Comparison of ENCODE assay signal across 12 cellular contexts in the genomic region with DNA sequence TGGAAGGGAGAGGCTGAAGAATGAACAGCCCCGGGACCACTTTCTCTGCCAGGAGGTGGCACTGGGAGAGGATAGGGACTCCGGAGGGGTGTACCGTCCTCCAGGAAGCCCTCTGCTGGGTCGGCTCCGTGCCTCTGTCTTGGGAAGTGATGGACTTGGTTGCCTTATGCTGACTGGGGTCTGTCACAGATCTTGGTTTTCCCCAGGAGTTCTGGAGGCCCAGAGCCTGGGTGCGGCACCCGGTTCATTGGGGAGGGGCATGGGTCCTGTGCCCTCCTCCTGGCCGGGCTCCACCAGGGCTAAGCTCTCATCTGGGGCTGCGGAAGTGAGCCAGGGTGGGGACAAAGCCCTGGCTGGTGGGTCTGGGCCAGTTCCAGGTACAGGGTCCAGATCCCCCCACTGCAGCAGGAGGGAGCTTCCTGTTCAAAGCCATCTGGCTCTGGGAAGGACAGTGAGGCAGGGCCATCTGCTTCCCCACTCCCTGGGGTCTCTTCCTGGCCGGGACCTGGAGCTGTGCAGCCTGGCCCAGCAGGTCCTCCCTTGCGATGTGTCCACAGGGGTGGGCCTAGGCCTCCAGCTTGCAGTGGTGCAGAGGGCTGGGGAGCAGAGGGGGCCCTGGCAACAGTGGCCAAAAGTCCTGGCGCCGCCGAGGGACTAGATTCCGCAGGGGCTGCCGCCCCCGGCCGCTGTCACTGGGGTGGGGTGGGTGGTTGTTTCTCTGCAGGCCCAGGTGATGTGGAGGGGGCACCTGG. TPM values are rescaled to one million over a fixed set of nuclear protein-coding genes. Genes with fewer than 3 reads are reported as not detected.
DNase-seq lines count a peak whose midpoint lies in the region; ATAC-seq, FAIRE-seq and TF ChIP-seq lines count a peak whose summit lies in the region.
"Had no signal": no experiment of that assay in that cellular context is flagged by ENCODE, and none has a peak within 500 bp of the region (broad histone marks: within the 10 kb centered on the region; RNA-seq: fewer than 3 reads in every experiment).

No MANE protein-coding gene starts in this region.

- H3K4me1 ChIP-seq in kidney (ENCODE audit: control insufficient read depth in 1 of 2, insufficient read depth in 1 of 2, low read depth in 1 of 2, low read length in 2 of 2) = peaks cover 18 to 23% of the 10 kb centered on the region in 2 donors
- H3K4me1 ChIP-seq in stomach = peaks cover 28 to 42% (median 39%) of the 10 kb centered on the region in 4 donors

- peaks cover 7% of the 10 kb centered on the region for H3K27me3 Mint-ChIP-seq in brain
- H3K27me3 Mint-ChIP-seq: CD4-positive, alpha-beta memory T cell had no signal

- DNase-seq in H4 (ENCODE audit: low spot score) = peak; percentile 2
- DNase-seq in kidney = peak; percentile 80
- DNase-seq in stomach = no peak
- DNase-seq in NCI-H526 treated with DMSO at 0.1 percent for 48 hours (lab: John Stamatoyannopoulos, UW) = no peak
- no peak for DNase-seq in GM19239 (ENCODE audit: insufficient read length, low spot score)
- DNase-seq: GOT3; NCI-H2081; stimulated activated CD4-positive, alpha-beta T cell treated with anti-CD3 and anti-CD28 coated beads, Interleukin-12 subunit alpha, Interleukin-12 subunit beta, amount 100 ng/mL, for 4 hours had no signal

- H3K27me3 ChIP-seq in stomach = no peaks in the 10 kb centered on the region

- intact Hi-C loops in kidney (cut with DNase I) = no loop called here
- intact Hi-C loops in stomach (cut with DNase I; ENCODE audit: low total_unique reads) = no loop called here

- H3K27ac ChIP-seq in kidney (ENCODE audit: low read depth in 2 of 2, low read length in 2 of 2) (no peak overlapping the region), stomach (peak overlapping the region in 4 of 5 donors; percentile 57 to 95 (median 92))

- no peak for FAIRE-seq in kidney (lab: Jason Lieb, UNC)
- FAIRE-seq in GM19239 (lab: Jason Lieb, UNC) = no peak
- FAIRE-seq: RCC 7860 had no signal

- TF ChIP-seq POLR2A in stomach (IDR thresholded peaks at IDR 0.05) = no peak

- H3K36me3 ChIP-seq in kidney (ENCODE audit: control insufficient read depth in 1 of 2, insufficient read depth in 2 of 2, low read length in 2 of 2) (no peaks in the 10 kb centered on the region), stomach (peaks cover 0 to 5% (median 4%) of the 10 kb centered on the region in 4 donors)

- no peak for TF ChIP-seq EP300 in stomach (IDR thresholded peaks at IDR 0.05)

- peak overlapping the region in 3 of 5 experiments; percentile 58 to 75 (median 66) for H3K27ac Mint-ChIP-seq in brain

- no peak for ATAC-seq in HG03469 (IDR thresholded peaks at IDR 0.05; ENCODE audit: unreplicated experiment)

- WGBS in stomach, 5 donors = 73 to 91% (median 78%) methylated on average over 6 to 18 of the region's 18 CpGs

- peaks cover 7% of the 10 kb centered on the region for H3K36me3 Mint-ChIP-seq in brain

- H3K4me1 Mint-ChIP-seq in brain = peaks cover 35% of the 10 kb centered on the region

- no peaks in the 10 kb centered on the region for H3K9me3 ChIP-seq in kidney (ENCODE audit: control insufficient read depth in 1 of 2, low read length in 2 of 2)
- no peaks in the 10 kb centered on the region for H3K9me3 ChIP-seq in stomach

- H3K9me3 Mint-ChIP-seq in brain = peaks cover 0 to 3% (median 0%) of the 10 kb centered on the region in 5 experiments
- H3K9me3 Mint-ChIP-seq: CD4-positive, alpha-beta memory T cell had no signal

- H3K4me3 ChIP-seq in kidney (ENCODE audit: low read length in 2 of 2) (no peak overlapping the region), stomach (peak overlapping the region in 2 of 4 donors; percentile 61 to 96)

- TF ChIP-seq CTCF in brain (conservative IDR thresholded peaks at IDR 0.05) (no peak), kidney (IDR thresholded peaks at IDR 0.05; ENCODE audit: borderline replicate concordance, extremely low read depth, insufficient read depth) (no peak), stomach (IDR thresholded peaks at IDR 0.05) (no peak)

- peak overlapping the region in 2 of 5 experiments; percentile 51 to 70 for H3K4me3 Mint-ChIP-seq in brain

- H3K9ac ChIP-seq in kidney (ENCODE audit: low read length in 2 of 2) = no peak overlapping the region

RNA-seq across cellular contexts. Expression of gene AP2A2, which starts 1.1 kb away (rescaled TPM):
- 25.1 and 25.3 TPM in 2 replicates for total RNA-seq in H4 (2014; rRNA removed; shearing (Covaris generic))
- polyA plus RNA-seq in brain (ENCODE audit: insufficient read depth, low read depth, low replicate concordance) = 67.3 TPM
- total RNA-seq in kidney = 144 TPM
- polyA plus RNA-seq in kidney (ENCODE audit: insufficient read depth, low read depth, low replicate concordance) = 76.5 TPM
- total RNA-seq in stomach = 100 to 1,000 TPM in 2 of 5 donors, 10 to 100 TPM in 3; 30.3 to 350 (median 64.5) TPM
- 10 to 100 TPM; 15.0 to 19.1 (median 18.1) TPM for polyA plus RNA-seq in stomach

RNA-seq across cellular contexts. Expression of gene CHID1, which starts 14.0 kb away (rescaled TPM):
- total RNA-seq in H4 (2014; rRNA removed; shearing (Covaris generic)) = 53.1 and 65.1 TPM in 2 replicates
- polyA plus RNA-seq in brain (ENCODE audit: insufficient read depth, low read depth, low replicate concordance) (74.6 TPM), kidney (ENCODE audit: insufficient read depth, low read depth, low replicate concordance) (128 TPM), stomach (10 to 100 TPM; 40.9 to 46.4 (median 42.3) TPM)
- total RNA-seq in kidney (82.2 TPM), stomach (100 to 1,000 TPM in 1 of 5 donors, 10 to 100 TPM in 4; 35.4 to 121 (median 78.6) TPM)

Comparison
In these comparisons a context has a peak if more than half of its experiments do, and no peak if none do; other contexts are left out.
1. DNase-seq: peak in H4 (single experiment) and kidney (single experiment); none in stomach (single experiment), NCI-H526 treated with DMSO at 0.1 percent for 48 hours (single experiment) and GM19239 (single experiment).
2. H3K27ac ChIP-seq: peak in stomach (4 of 5); none in kidney (0 of 2).